ENCODE assay signal across 1 cellular context in genomic region chr11:76209671-76209955, GRCh38.
TF ChIP-seq lines count a peak whose summit lies in the region.

No MANE protein-coding gene starts in this region.

TF ChIP-seq in SK-N-SH treated with all-trans-retinoic acid at 6 μM for 48 hours, 23 proteins besides CTCF, POLR2A, EP300 and RAD21 (continued from another document):
- no peak for TF ChIP-seq CSRNP3 (CRISPR knock-in tag; IDR thresholded peaks at IDR 0.05)
- TF ChIP-seq ZFP3 (CRISPR knock-in tag; IDR thresholded peaks at IDR 0.05) = no peak
- TF ChIP-seq BACH2 (CRISPR knock-in tag; IDR thresholded peaks at IDR 0.05; ENCODE audit: borderline replicate concordance) = no peak
- no peak for TF ChIP-seq TCF4 (CRISPR knock-in tag; IDR thresholded peaks at IDR 0.05; ENCODE audit: borderline replicate concordance)
- TF ChIP-seq OSR1 (CRISPR knock-in tag; IDR thresholded peaks at IDR 0.05) = no peak
- no peak for TF ChIP-seq CREB5 (CRISPR knock-in tag; IDR thresholded peaks at IDR 0.05; ENCODE audit: low read depth)
- TF ChIP-seq ARNTL (CRISPR knock-in tag; IDR thresholded peaks at IDR 0.05; ENCODE audit: borderline replicate concordance, low read depth) = no peak
